ENCODE assay signal across 1 cellular context in genomic region chr1:224113918-224114786, GRCh38.
A peak's percentile ranks its signal among the peaks of the same experiment; 100 is the strongest.
TF ChIP-seq lines count a peak whose summit lies in the region.

Gene FBXO28, plus strand, starts transcription at chr1:224114111. Its CDS starts 19 bp downstream, at chr1:224114130.

TF ChIP-seq in HCT116, 20 proteins besides CTCF, POLR2A, EP300 and RAD21 (continued from another document):
- peak; percentile 16 for TF ChIP-seq TCF7L2 (IDR thresholded peaks at IDR 0.05; ENCODE audit: borderline replicate concordance, extremely low read depth, insufficient read depth, insufficient read length)
- TF ChIP-seq SIN3A (IDR thresholded peaks at IDR 0.05; ENCODE audit: low read depth) = peak; percentile 71; the same call in 1 of the 2 replicates
- no peak for TF ChIP-seq EZH2 (IDR thresholded peaks at IDR 0.05)
- TF ChIP-seq ZNF274 (IDR thresholded peaks at IDR 0.05; ENCODE audit: low read depth, low read length) = no peak
- no peak for TF ChIP-seq JUND (IDR thresholded peaks at IDR 0.05)
- peak; percentile 77; the same call in 1 of the 2 replicates for TF ChIP-seq CBX3 (IDR thresholded peaks at IDR 0.05; ENCODE audit: low read depth)
